Comparison of ENCODE assay signal across 8 cellular contexts in the genomic region with DNA sequence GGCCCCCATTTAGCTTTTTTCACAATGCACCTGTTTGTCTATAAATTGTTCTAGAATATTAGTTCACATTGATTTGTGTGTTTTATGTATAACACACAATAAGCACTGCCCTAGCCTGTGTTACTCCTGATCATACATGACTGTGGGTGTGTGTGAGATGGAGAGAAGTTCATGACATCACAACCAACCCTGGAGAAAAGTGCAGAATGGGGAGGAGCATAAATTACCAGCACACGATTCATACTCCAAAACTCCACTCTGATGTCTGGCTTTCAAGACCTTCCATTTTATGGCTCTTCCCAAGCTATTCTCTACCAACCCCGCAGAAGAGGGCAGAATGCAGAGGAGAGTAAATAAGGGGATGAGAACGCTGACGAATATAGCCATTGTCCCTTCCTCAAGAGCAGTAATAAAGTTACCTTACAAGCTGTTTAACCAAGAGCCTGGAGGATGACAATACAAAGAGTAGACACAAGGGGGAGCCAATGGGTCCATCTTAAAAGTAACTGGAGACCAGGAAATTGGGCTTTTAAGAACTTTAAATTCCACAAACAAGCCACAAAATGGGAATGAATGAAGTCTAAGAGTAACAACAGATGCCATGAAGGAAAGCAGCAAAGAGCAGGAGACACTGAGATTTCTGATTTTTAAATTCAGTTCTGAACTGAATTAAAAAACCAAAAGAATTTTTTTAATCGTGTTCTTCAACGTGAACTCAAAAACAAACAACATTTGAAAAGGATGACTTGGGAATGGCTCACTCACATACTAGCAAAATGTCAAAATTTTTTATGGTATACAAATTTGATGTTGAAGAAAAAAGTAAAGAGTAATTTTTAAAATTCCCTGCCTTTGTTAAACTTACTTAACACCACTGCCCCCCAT.
DNase-seq lines count a peak whose midpoint lies in the region; ATAC-seq and TF ChIP-seq lines count a peak whose summit lies in the region.

No MANE protein-coding gene starts in this region.

- H3K27me3 ChIP-seq in PC-3 (ENCODE audit: low read length): no peaks in the 10 kb centered on the region
- H3K27me3 ChIP-seq in mesendoderm (ENCODE audit: insufficient read depth, low read length, poor library complexity): no peaks in the 10 kb centered on the region

- no peak overlapping the region for H2BK15ac ChIP-seq in mesendoderm (replicated peaks; ENCODE audit: low read depth)

- H3K4me3 ChIP-seq in PC-3 (ENCODE audit: low read length): no peak overlapping the region
- H3K4me3 ChIP-seq in coronary artery: no peak overlapping the region
- no peak overlapping the region for H3K4me3 ChIP-seq in mesendoderm (ENCODE audit: low read length)

- ATAC-seq in PC-3: peak; percentile 78
- no peak for ATAC-seq in stimulated activated naive B cell treated with anti-CD40 and anti-IgM and Interleukin-4, amounts not matched to agents 10 μg/mL and 1 μg/mL and 100 μg/mL, for 72 hours (replicated peaks)

- no peaks in the 10 kb centered on the region for H3K36me3 Mint-ChIP-seq in activated T-helper 2 cell treated with anti-CD3 and anti-CD28 coated beads, Interferon-gamma antibody, Interleukin-2, Interleukin-4, amounts not matched to agents 10 μg/mL and 5 μg/mL and 100 μg/mL, durations not matched to agents 14 hours and 24 hours and 36 hours (ENCODE audit: low read depth)
- H3K36me3 Mint-ChIP-seq in stimulated activated naive B cell treated with anti-CD40 and anti-IgM and Interleukin-4, amounts not matched to agents 10 μg/mL and 1 μg/mL and 100 μg/mL, for 72 hours: no peaks in the 10 kb centered on the region

- peaks cover 63% of the 10 kb centered on the region for H3K79me2 ChIP-seq in PC-3 (ENCODE audit: low read length)
- peaks cover 22% of the 10 kb centered on the region for H3K79me2 ChIP-seq in mesendoderm (ENCODE audit: control insufficient read depth, insufficient read depth, low read length)

- no peak overlapping the region for H3K4ac ChIP-seq in mesendoderm (ENCODE audit: low read depth, low read length)

- H3K4me2 ChIP-seq in PC-3 (ENCODE audit: low read length): no peak overlapping the region
- no peak overlapping the region for H3K4me2 ChIP-seq in mesendoderm (ENCODE audit: low read length)

- H2BK5ac ChIP-seq in mesendoderm (ENCODE audit: low read length): no peak overlapping the region

- no peak overlapping the region for H3K56ac ChIP-seq in mesendoderm (ENCODE audit: low read length)

- H4K5ac ChIP-seq in mesendoderm (ENCODE audit: low read length): no peak overlapping the region

- no TSS peak for BruUV-seq in PC-3 (replicated peaks; lab: Mats Ljungman, UMichigan)

- H3K9me2 ChIP-seq in PC-3 (replicated peaks; ENCODE audit: low read length): no peaks in the 10 kb centered on the region

- H3K9ac ChIP-seq in PC-3 (ENCODE audit: low read length) (no peak overlapping the region), mesendoderm (ENCODE audit: low read length) (no peak overlapping the region)

- H3K9me3 ChIP-seq in PC-3 (ENCODE audit: low read length): no peaks in the 10 kb centered on the region

- H2AK5ac ChIP-seq in mesendoderm (ENCODE audit: low read length): no peak overlapping the region

- H3K79me1 ChIP-seq in mesendoderm (ENCODE audit: low read length): peaks cover 28% of the 10 kb centered on the region

- H3K27ac ChIP-seq in PC-3 (ENCODE audit: low read length): no peak overlapping the region
- H3K27ac ChIP-seq in coronary artery: no peak overlapping the region
- no peak overlapping the region for H3K27ac ChIP-seq in mesendoderm (ENCODE audit: low read depth, low read length)

- peak; percentile 34 for DNase-seq in stimulated activated CD4-positive, alpha-beta T cell treated with anti-CD3 and anti-CD28 coated beads, Interleukin-4, amount 100 ng/mL, for 24 hours
- DNase-seq in stimulated activated CD4-positive, alpha-beta T cell treated with anti-CD3 and anti-CD28 coated beads, Interleukin-12 subunit alpha, Interleukin-12 subunit beta, amount 100 ng/mL, for 4 hours: no peak
- DNase-seq in HT1080 (ENCODE audit: low read depth) (peak; percentile 59), PC-3 (peak; percentile 100), coronary artery (ENCODE audit: low spot score) (no peak), mesendoderm (peak; percentile 91)
- DNase-seq in activated T-helper 2 cell treated with anti-CD3 and anti-CD28 coated beads, Interferon-gamma antibody, Interleukin-2, Interleukin-4, amounts not matched to agents 10 μg/mL and 5 μg/mL and 100 μg/mL, durations not matched to agents 14 hours and 24 hours and 36 hours (ENCODE audit: low spot score): no peak
- DNase-seq in stimulated activated naive B cell treated with anti-CD40 and anti-IgM and Interleukin-4, amounts not matched to agents 10 μg/mL and 1 μg/mL and 100 μg/mL, for 72 hours: no peak

- no peak overlapping the region for H3K4me3 Mint-ChIP-seq in activated T-helper 2 cell treated with anti-CD3 and anti-CD28 coated beads, Interferon-gamma antibody, Interleukin-2, Interleukin-4, amounts not matched to agents 10 μg/mL and 5 μg/mL and 100 μg/mL, durations not matched to agents 14 hours and 24 hours and 36 hours (ENCODE audit: low read depth)
- no peak overlapping the region for H3K4me3 Mint-ChIP-seq in stimulated activated naive B cell treated with anti-CD40 and anti-IgM and Interleukin-4, amounts not matched to agents 10 μg/mL and 1 μg/mL and 100 μg/mL, for 72 hours

- no peaks in the 10 kb centered on the region for H3F3A ChIP-seq in PC-3 (ENCODE audit: low read length, unreplicated experiment)

- TF ChIP-seq CTCF in PC-3 (conservative IDR thresholded peaks at IDR 0.05; ENCODE audit: low read depth, low read length): peak; percentile 100
- TF ChIP-seq CTCF in coronary artery (IDR thresholded peaks at IDR 0.05): peak; percentile 52

- no peak overlapping the region for H2AFZ ChIP-seq in PC-3 (ENCODE audit: low read length)

- H3K27ac Mint-ChIP-seq in activated T-helper 2 cell treated with anti-CD3 and anti-CD28 coated beads, Interferon-gamma antibody, Interleukin-2, Interleukin-4, amounts not matched to agents 10 μg/mL and 5 μg/mL and 100 μg/mL, durations not matched to agents 14 hours and 24 hours and 36 hours: no peak overlapping the region
- no peak overlapping the region for H3K27ac Mint-ChIP-seq in stimulated activated naive B cell treated with anti-CD40 and anti-IgM and Interleukin-4, amounts not matched to agents 10 μg/mL and 1 μg/mL and 100 μg/mL, for 72 hours

- H3K9me3 Mint-ChIP-seq in activated T-helper 2 cell treated with anti-CD3 and anti-CD28 coated beads, Interferon-gamma antibody, Interleukin-2, Interleukin-4, amounts not matched to agents 10 μg/mL and 5 μg/mL and 100 μg/mL, durations not matched to agents 14 hours and 24 hours and 36 hours: no peaks in the 10 kb centered on the region
- no peaks in the 10 kb centered on the region for H3K9me3 Mint-ChIP-seq in stimulated activated naive B cell treated with anti-CD40 and anti-IgM and Interleukin-4, amounts not matched to agents 10 μg/mL and 1 μg/mL and 100 μg/mL, for 72 hours

- POLR2A ChIA-PET in PC-3 (lab: Charles Lee; ENCODE audit: unreplicated experiment): no interaction called here

- no peak overlapping the region for H3K23ac ChIP-seq in mesendoderm (ENCODE audit: low read length)

- H3K36me3 ChIP-seq in PC-3 (ENCODE audit: low read depth, low read length) (no peaks in the 10 kb centered on the region), mesendoderm (ENCODE audit: control insufficient read depth, insufficient read depth, low read length) (no peaks in the 10 kb centered on the region)

- peaks cover 8% of the 10 kb centered on the region for H3K27me3 Mint-ChIP-seq in activated T-helper 2 cell treated with anti-CD3 and anti-CD28 coated beads, Interferon-gamma antibody, Interleukin-2, Interleukin-4, amounts not matched to agents 10 μg/mL and 5 μg/mL and 100 μg/mL, durations not matched to agents 14 hours and 24 hours and 36 hours (ENCODE audit: low read depth)
- H3K27me3 Mint-ChIP-seq in stimulated activated naive B cell treated with anti-CD40 and anti-IgM and Interleukin-4, amounts not matched to agents 10 μg/mL and 1 μg/mL and 100 μg/mL, for 72 hours: no peaks in the 10 kb centered on the region

- H4K20me1 ChIP-seq in PC-3 (ENCODE audit: low read length): peaks cover 21% of the 10 kb centered on the region; the same call in 1 of the 2 replicates

- no CpG with 5 or more reads among the region's 6 CpGs for WGBS in mesendoderm (ENCODE audit: extremely low coverage, insufficient coverage, low lambda C conversion rate)

- no peak overlapping the region for H4K8ac ChIP-seq in mesendoderm (ENCODE audit: low read depth, low read length)

- no peak overlapping the region for H3K18ac ChIP-seq in mesendoderm (ENCODE audit: low read length)

- intact Hi-C loops in PC-3 (cut with micrococcal nuclease): loop anchor here (1.0 kb wide), 2 partner anchors 306 to 330 kb away; no protein-coding TSS in a partner anchor
- intact Hi-C loops in activated T-helper 2 cell treated with anti-CD3 and anti-CD28 coated beads, Interferon-gamma antibody, Interleukin-2, Interleukin-4, amounts not matched to agents 10 μg/mL and 5 μg/mL and 100 μg/mL, durations not matched to agents 14 hours and 24 hours and 36 hours (cut with micrococcal nuclease): no loop called here

- H3K4me1 ChIP-seq in PC-3 (ENCODE audit: insufficient read depth, low read length) (peaks cover 9% of the 10 kb centered on the region; the same call in 1 of the 2 replicates), mesendoderm (ENCODE audit: control insufficient read depth, low read depth, low read length) (peaks cover 15% of the 10 kb centered on the region)

- H3K4me1 Mint-ChIP-seq in activated T-helper 2 cell treated with anti-CD3 and anti-CD28 coated beads, Interferon-gamma antibody, Interleukin-2, Interleukin-4, amounts not matched to agents 10 μg/mL and 5 μg/mL and 100 μg/mL, durations not matched to agents 14 hours and 24 hours and 36 hours (ENCODE audit: low read depth): no peaks in the 10 kb centered on the region
- H3K4me1 Mint-ChIP-seq in stimulated activated naive B cell treated with anti-CD40 and anti-IgM and Interleukin-4, amounts not matched to agents 10 μg/mL and 1 μg/mL and 100 μg/mL, for 72 hours: no peaks in the 10 kb centered on the region

- H2BK120ac ChIP-seq in mesendoderm (ENCODE audit: low read depth, low read length): no peak overlapping the region

- CTCF ChIA-PET in PC-3 (lab: Charles Lee): interaction anchor here (0.5 to 1.6 kb wide), 24 partner anchors 9 to 1485 kb away, joined by 3 to 12 read pairs (median 4); no protein-coding TSS in a partner anchor

Comparison
In these comparisons a context has a peak if more than half of its experiments do, and no peak if none do; other contexts are left out.
1. DNase-seq: peak in stimulated activated CD4-positive, alpha-beta T cell treated with anti-CD3 and anti-CD28 coated beads, Interleukin-4, amount 100 ng/mL, for 24 hours (single experiment), HT1080 (single experiment), PC-3 (single experiment) and mesendoderm (single experiment); none in stimulated activated CD4-positive, alpha-beta T cell treated with anti-CD3 and anti-CD28 coated beads, Interleukin-12 subunit alpha, Interleukin-12 subunit beta, amount 100 ng/mL, for 4 hours (single experiment), coronary artery (single experiment), activated T-helper 2 cell treated with anti-CD3 and anti-CD28 coated beads, Interferon-gamma antibody, Interleukin-2, Interleukin-4, amounts not matched to agents 10 μg/mL and 5 μg/mL and 100 μg/mL, durations not matched to agents 14 hours and 24 hours and 36 hours (single experiment) and stimulated activated naive B cell treated with anti-CD40 and anti-IgM and Interleukin-4, amounts not matched to agents 10 μg/mL and 1 μg/mL and 100 μg/mL, for 72 hours (single experiment).